In genomic region chr22:43126506-43127165, GRCh38 we compare ENCODE assay signal across 10 cellular contexts. TPM values are rescaled to one million over a fixed set of nuclear protein-coding genes. Genes with fewer than 3 reads are reported as not detected.
DNase-seq lines count a peak whose midpoint lies in the region; ATAC-seq and TF ChIP-seq lines count a peak whose summit lies in the region.
"Had no signal": no experiment of that assay in that cellular context is flagged by ENCODE, and none has a peak within 500 bp of the region (broad histone marks: within the 10 kb centered on the region; RNA-seq: fewer than 3 reads in every experiment).

No MANE protein-coding gene starts in this region.

- TF ChIP-seq CTCF in VCaP (conservative IDR thresholded peaks at IDR 0.05) (no peak), type B pancreatic cell (conservative IDR thresholded peaks at IDR 0.05) (no peak)

- no peak overlapping the region for H3K4me3 Mint-ChIP-seq in activated CD4-positive, alpha-beta T cell treated with anti-CD3 and anti-CD28 coated beads, Interleukin-2, amount 10 ng/mL, durations not matched to agents 7 days and 5 days
- H3K4me3 Mint-ChIP-seq in activated CD4-positive, alpha-beta T cell treated with anti-CD3 and anti-CD28 coated beads, Interleukin-2, amount 10 ng/mL, durations not matched to agents 24 days and 14 days, result no peak overlapping the region
- peak overlapping the region; percentile 60 for H3K4me3 Mint-ChIP-seq in type B pancreatic cell
- H3K4me3 Mint-ChIP-seq: nephron progenitor cell had no signal

- DNase-seq in activated CD4-positive, alpha-beta T cell treated with anti-CD3 and anti-CD28 coated beads, Interleukin-2, amount 10 ng/mL, durations not matched to agents 7 days and 5 days, result no peak
- no peak for DNase-seq in activated CD4-positive, alpha-beta T cell treated with anti-CD3 and anti-CD28 coated beads, Interleukin-2, amount 10 ng/mL, durations not matched to agents 24 days and 14 days
- DNase-seq in hepatic stellate cell (ENCODE audit: low spot score), result peak; percentile 99
- DNase-seq in type B pancreatic cell (ENCODE audit: extremely low spot score, unreplicated experiment), result no peak
- DNase-seq in stimulated activated CD4-positive, alpha-beta T cell treated with anti-CD3 and anti-CD28 coated beads, Interleukin-2, amount 100 ng/mL, for 48 hours, result no peak
- DNase-seq: activated CD8-positive, alpha-beta memory T cell treated with anti-CD3 and anti-CD28 coated beads, Interleukin-2, amount 50 U/mL, for 48 hours; nephron progenitor cell had no signal

- H3K4me1 Mint-ChIP-seq in activated CD4-positive, alpha-beta T cell treated with anti-CD3 and anti-CD28 coated beads, Interleukin-2, amount 10 ng/mL, durations not matched to agents 7 days and 5 days, result peaks cover 6% of the 10 kb centered on the region
- peaks cover 3% of the 10 kb centered on the region for H3K4me1 Mint-ChIP-seq in activated CD4-positive, alpha-beta T cell treated with anti-CD3 and anti-CD28 coated beads, Interleukin-2, amount 10 ng/mL, durations not matched to agents 24 days and 14 days
- no peaks in the 10 kb centered on the region for H3K4me1 Mint-ChIP-seq in type B pancreatic cell (ENCODE audit: unreplicated experiment)

- H3K36me3 Mint-ChIP-seq in activated CD4-positive, alpha-beta T cell treated with anti-CD3 and anti-CD28 coated beads, Interleukin-2, amount 10 ng/mL, durations not matched to agents 7 days and 5 days (ENCODE audit: low read depth), result no peaks in the 10 kb centered on the region
- H3K36me3 Mint-ChIP-seq in activated CD4-positive, alpha-beta T cell treated with anti-CD3 and anti-CD28 coated beads, Interleukin-2, amount 10 ng/mL, durations not matched to agents 24 days and 14 days (ENCODE audit: low read depth), result no peaks in the 10 kb centered on the region
- H3K36me3 Mint-ChIP-seq in type B pancreatic cell, result no peaks in the 10 kb centered on the region

- peak overlapping the region; percentile 68 for H3K27ac Mint-ChIP-seq in activated CD4-positive, alpha-beta T cell treated with anti-CD3 and anti-CD28 coated beads, Interleukin-2, amount 10 ng/mL, durations not matched to agents 7 days and 5 days
- no peak overlapping the region for H3K27ac Mint-ChIP-seq in activated CD4-positive, alpha-beta T cell treated with anti-CD3 and anti-CD28 coated beads, Interleukin-2, amount 10 ng/mL, durations not matched to agents 24 days and 14 days
- peak overlapping the region; percentile 94 for H3K27ac Mint-ChIP-seq in type B pancreatic cell
- H3K27ac Mint-ChIP-seq: nephron progenitor cell had no signal

- no peaks in the 10 kb centered on the region for H3K9me3 Mint-ChIP-seq in activated CD4-positive, alpha-beta T cell treated with anti-CD3 and anti-CD28 coated beads, Interleukin-2, amount 10 ng/mL, durations not matched to agents 7 days and 5 days
- no peaks in the 10 kb centered on the region for H3K9me3 Mint-ChIP-seq in activated CD4-positive, alpha-beta T cell treated with anti-CD3 and anti-CD28 coated beads, Interleukin-2, amount 10 ng/mL, durations not matched to agents 24 days and 14 days
- H3K9me3 Mint-ChIP-seq in type B pancreatic cell, result no peaks in the 10 kb centered on the region
- H3K9me3 Mint-ChIP-seq: nephron progenitor cell had no signal

- POLR2A ChIA-PET in activated CD4-positive, alpha-beta T cell treated with anti-CD3 and anti-CD28 coated beads, Interleukin-2, amount 10 ng/mL, durations not matched to agents 7 days and 5 days (lab: Charles Lee), result no interaction called here

- ATAC-seq in HG03469 (IDR thresholded peaks at IDR 0.05; ENCODE audit: unreplicated experiment) (no peak), GM21619 (IDR thresholded peaks at IDR 0.05; ENCODE audit: unreplicated experiment) (no peak)

- CTCF ChIA-PET in activated CD4-positive, alpha-beta T cell treated with anti-CD3 and anti-CD28 coated beads, Interleukin-2, amount 10 ng/mL, durations not matched to agents 7 days and 5 days (lab: Charles Lee), result interaction anchor here (0.7 to 1.6 kb wide), 2 partner anchors 11 to 1186 kb away, joined by 3 to 4 read pairs; no protein-coding TSS in a partner anchor

- no peaks in the 10 kb centered on the region for H3K27me3 Mint-ChIP-seq in activated CD4-positive, alpha-beta T cell treated with anti-CD3 and anti-CD28 coated beads, Interleukin-2, amount 10 ng/mL, durations not matched to agents 7 days and 5 days
- no peaks in the 10 kb centered on the region for H3K27me3 Mint-ChIP-seq in activated CD4-positive, alpha-beta T cell treated with anti-CD3 and anti-CD28 coated beads, Interleukin-2, amount 10 ng/mL, durations not matched to agents 24 days and 14 days
- no peaks in the 10 kb centered on the region for H3K27me3 Mint-ChIP-seq in type B pancreatic cell

- intact Hi-C loops in activated CD4-positive, alpha-beta T cell treated with anti-CD3 and anti-CD28 coated beads, Interleukin-2, amount 10 ng/mL, durations not matched to agents 24 days and 14 days (cut with micrococcal nuclease), result no loop called here

- H3K27ac ChIP-seq in VCaP, result peak overlapping the region; percentile 3; the same call in 1 of the 2 replicates

RNA-seq across cellular contexts. Expression of gene BIK, which starts 16.1 kb away (rescaled TPM):
- 1 to 10 TPM; 1.4 to 1.9 TPM for total RNA-seq in activated CD4-positive, alpha-beta T cell treated with anti-CD3 and anti-CD28 coated beads, Interleukin-2, amount 10 ng/mL, durations not matched to agents 7 days and 5 days
- total RNA-seq in activated CD4-positive, alpha-beta T cell treated with anti-CD3 and anti-CD28 coated beads, Interleukin-2, amount 10 ng/mL, durations not matched to agents 24 days and 14 days, result 1.7 and 2.5 TPM in 2 replicates
- 5.4 and 37.9 TPM in 2 replicates for total RNA-seq in type B pancreatic cell (ENCODE audit: low replicate concordance)

RNA-seq across cellular contexts. Expression of gene MCAT, which starts 16.6 kb away (rescaled TPM):
- total RNA-seq in activated CD4-positive, alpha-beta T cell treated with anti-CD3 and anti-CD28 coated beads, Interleukin-2, amount 10 ng/mL, durations not matched to agents 7 days and 5 days, result 10 to 100 TPM in 1 of 2 experiments, 1 to 10 TPM in 1; 9.5 to 10.4 TPM
- total RNA-seq in activated CD4-positive, alpha-beta T cell treated with anti-CD3 and anti-CD28 coated beads, Interleukin-2, amount 10 ng/mL, durations not matched to agents 24 days and 14 days, result 20.9 and 24.3 TPM in 2 replicates
- total RNA-seq in type B pancreatic cell (ENCODE audit: low replicate concordance), result 24.0 and 27.0 TPM in 2 replicates

RNA-seq across cellular contexts. Expression of gene TSPO, which starts 24.7 kb away (rescaled TPM):
- 100 to 1,000 TPM in 1 of 2 experiments, 10 to 100 TPM in 1; 90.9 to 122 TPM for total RNA-seq in activated CD4-positive, alpha-beta T cell treated with anti-CD3 and anti-CD28 coated beads, Interleukin-2, amount 10 ng/mL, durations not matched to agents 7 days and 5 days
- total RNA-seq in activated CD4-positive, alpha-beta T cell treated with anti-CD3 and anti-CD28 coated beads, Interleukin-2, amount 10 ng/mL, durations not matched to agents 24 days and 14 days, result 126 and 138 TPM in 2 replicates
- total RNA-seq in type B pancreatic cell (ENCODE audit: low replicate concordance), result 16.9 and 30.9 TPM in 2 replicates

RNA-seq across cellular contexts. Expression of gene TTLL1, which starts 37.4 kb away (rescaled TPM):
- total RNA-seq in activated CD4-positive, alpha-beta T cell treated with anti-CD3 and anti-CD28 coated beads, Interleukin-2, amount 10 ng/mL, durations not matched to agents 7 days and 5 days, result 1 to 10 TPM; 9.0 to 9.3 TPM
- total RNA-seq in activated CD4-positive, alpha-beta T cell treated with anti-CD3 and anti-CD28 coated beads, Interleukin-2, amount 10 ng/mL, durations not matched to agents 24 days and 14 days, result 2.6 TPM in 2 replicates
- total RNA-seq in type B pancreatic cell (ENCODE audit: low replicate concordance), result 11.0 and 16.9 TPM in 2 replicates
